In genomic region chr10:110834622-110835219, GRCh38 we compare ENCODE assay signal across 8 cellular contexts. TPM values are rescaled to one million over a fixed set of nuclear protein-coding genes. Genes with fewer than 3 reads are reported as not detected.
DNase-seq lines count a peak whose midpoint lies in the region; ATAC-seq, FAIRE-seq and TF ChIP-seq lines count a peak whose summit lies in the region.
"Had no signal": no experiment of that assay in that cellular context is flagged by ENCODE, and none has a peak within 500 bp of the region (broad histone marks: within the 10 kb centered on the region; RNA-seq: fewer than 3 reads in every experiment).

No MANE protein-coding gene starts in this region.

- H3K27ac ChIP-seq in small intestine (ENCODE audit: low read depth in 1 of 2, low read length in 1 of 2) (peak overlapping the region; percentile 22 to 32), PC-9 (no peak overlapping the region)

- no peak for FAIRE-seq in small intestine (lab: Jason Lieb, UNC)

- WGBS in small intestine, 3 donors: 41 to 45% (median 43%) methylated on average over 6 of the region's 6 CpGs

- H3K27me3 Mint-ChIP-seq in T-cell (no peaks in the 10 kb centered on the region), glutamatergic neuron (ENCODE audit: unreplicated experiment) (peaks cover 1% of the 10 kb centered on the region)

- H3K36me3 ChIP-seq in small intestine (ENCODE audit: control insufficient read depth in 2 of 2, insufficient read depth in 2 of 2, low read length in 2 of 2): no peaks in the 10 kb centered on the region
- H3K36me3 ChIP-seq in PC-9 (ENCODE audit: low read depth): no peaks in the 10 kb centered on the region

- no peak overlapping the region for H3K4me2 ChIP-seq in PC-9

- in situ Hi-C loops in KBM-7 (cut with MboI; ENCODE audit: low pct_unique_long_range_greater_than_20kb, low sequenced_read_pairs): no loop called here

- H3K27ac Mint-ChIP-seq in T-cell (peak overlapping the region; percentile 87 to 95), glutamatergic neuron (ENCODE audit: unreplicated experiment) (peak overlapping the region; percentile 76)

- POLR2A ChIA-PET in T-cell (lab: Charles Lee): interaction anchor here (0.5 to 0.8 kb wide), 6 partner anchors 29 to 900 kb away, joined by 3 to 6 read pairs (median 4); no protein-coding TSS in a partner anchor
- POLR2A ChIA-PET in PC-9 (lab: Charles Lee; ENCODE audit: unreplicated experiment): no interaction called here

- TF ChIP-seq CTCF in glutamatergic neuron (IDR thresholded peaks at IDR 0.05; ENCODE audit: partially characterized antibody, unreplicated experiment) (no peak), PC-9 (conservative IDR thresholded peaks at IDR 0.05) (no peak)

- H3K4me3 ChIP-seq in small intestine (ENCODE audit: low read depth in 1 of 2, low read length in 2 of 2): no peak overlapping the region
- H3K4me3 ChIP-seq in PC-9: no peak overlapping the region

- no peaks in the 10 kb centered on the region for H3K9me2 ChIP-seq in PC-9 (ENCODE audit: insufficient read depth)

- H3K4me3 Mint-ChIP-seq in T-cell (peak overlapping the region in 2 of 3 donors; percentile 17 to 69), glutamatergic neuron (ENCODE audit: unreplicated experiment) (no peak overlapping the region)

- H3K9me3 ChIP-seq in small intestine (ENCODE audit: control insufficient read depth, low read depth): no peaks in the 10 kb centered on the region
- H3K9me3 ChIP-seq in PC-9 (ENCODE audit: insufficient read depth, low read depth): no peaks in the 10 kb centered on the region

- BruUV-seq in PC-9 (replicated peaks; lab: Mats Ljungman, UMichigan): no TSS peak

- H3K9me3 Mint-ChIP-seq in T-cell (no peaks in the 10 kb centered on the region), glutamatergic neuron (ENCODE audit: unreplicated experiment) (peaks cover 5% of the 10 kb centered on the region)

- H3K4me1 ChIP-seq in small intestine (ENCODE audit: control insufficient read depth in 2 of 2, insufficient read depth in 1 of 2, low read depth in 1 of 2, low read length in 1 of 2): peaks cover 4 to 13% of the 10 kb centered on the region in 2 donors
- no peaks in the 10 kb centered on the region for H3K4me1 ChIP-seq in PC-9 (replicated peaks; ENCODE audit: insufficient read depth)

- intact Hi-C loops in PC-9 (cut with micrococcal nuclease; ENCODE audit: unreplicated experiment): no loop called here

- H3K27me3 ChIP-seq in small intestine (ENCODE audit: control insufficient read depth in 2 of 2, insufficient read depth in 2 of 2, low read length in 2 of 2): no peaks in the 10 kb centered on the region
- no peaks in the 10 kb centered on the region for H3K27me3 ChIP-seq in PC-9 (ENCODE audit: insufficient read depth, low read depth)

- DNase-seq in KBM-7 (peak; percentile 94), T-cell (peak in 31 of 34 experiments; percentile 20 to 69 (median 46)), glutamatergic neuron (no peak), small intestine (no peak), PC-9 (no peak)
- DNase-seq: stimulated activated CD4-positive, alpha-beta T cell treated with anti-CD3 and anti-CD28 coated beads, Interleukin-4, amount 100 ng/mL, for 1 hour had no signal

- no peaks in the 10 kb centered on the region for H4K20me1 ChIP-seq in PC-9 (ENCODE audit: insufficient read depth)

- H3K79me2 ChIP-seq in PC-9 (ENCODE audit: low read depth): no peaks in the 10 kb centered on the region

- peak; percentile 86 to 95 (median 89) for ATAC-seq in T-cell (replicated peaks in 1 of 4)
- no peak for ATAC-seq in HG03139 (IDR thresholded peaks at IDR 0.05; ENCODE audit: unreplicated experiment)
- ATAC-seq in GM18868 (IDR thresholded peaks at IDR 0.05; ENCODE audit: unreplicated experiment): no peak

- H3K4me1 Mint-ChIP-seq in T-cell: peaks cover 46 to 50% (median 46%) of the 10 kb centered on the region in 3 donors
- peaks cover 39% of the 10 kb centered on the region for H3K4me1 Mint-ChIP-seq in glutamatergic neuron (ENCODE audit: low read depth, unreplicated experiment)

- CTCF ChIA-PET in T-cell (lab: Charles Lee): interaction anchor here (0.6 to 1.1 kb wide), 6 partner anchors 22 to 46 kb away, joined by 3 to 5 read pairs (median 3); no protein-coding TSS in a partner anchor
- CTCF ChIA-PET in PC-9 (lab: Charles Lee): no interaction called here

- H2AFZ ChIP-seq in PC-9: no peak overlapping the region

- H3K36me3 Mint-ChIP-seq in T-cell (no peaks in the 10 kb centered on the region), glutamatergic neuron (ENCODE audit: unreplicated experiment) (no peaks in the 10 kb centered on the region)

- H3F3A ChIP-seq in PC-9 (ENCODE audit: insufficient read depth, low read depth): no peaks in the 10 kb centered on the region

RNA-seq across cellular contexts. Expression of gene PDCD4, which starts 37.0 kb away (rescaled TPM):
- 100 to 1,000 TPM; 239 to 335 (median 309) TPM for total RNA-seq in T-cell
- 149 TPM for total RNA-seq in glutamatergic neuron (ENCODE audit: unreplicated experiment)
- 100 to 1,000 TPM; 111 to 309 (median 124) TPM for polyA plus RNA-seq in small intestine
- 92.4 and 96.4 TPM in 2 replicates for total RNA-seq in PC-9 (2021)

Comparison
In these comparisons a context has a peak if more than half of its experiments do, and no peak if none do; other contexts are left out.
1. DNase-seq: peak in KBM-7 (single experiment) and T-cell (31 of 34); none in glutamatergic neuron (single experiment), small intestine (single experiment) and PC-9 (0 of 2).
2. ATAC-seq: peak in T-cell (4 of 4); none in HG03139 (single experiment) and GM18868 (single experiment).